Comparison of ENCODE assay signal across 30 cellular contexts in genomic region chr18:9959564-9959963, GRCh38.
"Had no signal": no experiment of that assay in that cellular context is flagged by ENCODE, and none has a peak within 500 bp of the region (broad histone marks: within the 10 kb centered on the region; RNA-seq: fewer than 3 reads in every experiment).

No MANE protein-coding gene starts in this region.

- DNase-seq: activated CD4-positive, alpha-beta memory T cell treated with anti-CD3 and anti-CD28 coated beads for 36 hours; activated CD4-positive, alpha-beta T cell treated with anti-CD3 and anti-CD28 coated beads for 36 hours; activated CD4-positive, alpha-beta T cell treated with anti-CD3 and anti-CD28 coated beads, Interleukin-2, amount 10 ng/mL, durations not matched to agents 24 days and 14 days; activated CD4-positive, CD25-positive, alpha-beta regulatory T cell; activated CD4-positive, CD25-positive, alpha-beta regulatory T cell treated with anti-CD3 and anti-CD28 coated beads, Interleukin-2, amount 50 U/mL, for 72 hours; activated CD8-positive, alpha-beta memory T cell treated with anti-CD3 and anti-CD28 coated beads, Interleukin-2, amount 50 U/mL, for 48 hours; activated effector memory CD4-positive, alpha-beta T cell treated with anti-CD3 and anti-CD28 coated beads, Interleukin-2, amount 50 U/mL, for 16 hours; activated naive CD4-positive, alpha-beta T cell treated with anti-CD3 and anti-CD28 coated beads, Interleukin-2, amount 10 ng/mL, durations not matched to agents 7 days and 5 days; activated T-cell treated with anti-CD3 and anti-CD28 coated beads for 4 hours; activated T-cell treated with anti-CD3 and anti-CD28 coated beads, Interleukin-2, amount 50 U/mL, for 4 hours; amniotic stem cell; anterior cingulate cortex; brain microvascular endothelial cell; dorsolateral prefrontal cortex; effector memory CD4-positive, alpha-beta T cell; endodermal cell; gastrocnemius medialis; glutamatergic neuron; heart left ventricle; T-helper 1 cell; T-helper 2 cell had no signal

- H3K36me3 Mint-ChIP-seq: activated naive CD8-positive, alpha-beta T cell had no signal

- FAIRE-seq: astrocyte, bronchial epithelial cell had no signal

- H3K27me3 ChIP-seq: dorsolateral prefrontal cortex, gastrocnemius medialis, heart left ventricle had no signal

- H3K9me3 Mint-ChIP-seq: activated CD4-positive, alpha-beta memory T cell treated with anti-CD3 and anti-CD28 coated beads for 36 hours; activated CD4-positive, alpha-beta T cell treated with anti-CD3 and anti-CD28 coated beads, Interleukin-2, amount 10 ng/mL, durations not matched to agents 24 days and 14 days; activated naive CD4-positive, alpha-beta T cell treated with anti-CD3 and anti-CD28 coated beads, Interleukin-2, amount 10 ng/mL, durations not matched to agents 7 days and 5 days; activated T-cell treated with anti-CD3 and anti-CD28 coated beads, Interleukin-2, amount 50 U/mL, for 4 hours; activated T-helper 1 cell treated with anti-CD3 and anti-CD28 coated beads, Interleukin-12 subunit alpha, Interleukin-12 subunit beta, Interleukin-2, Interleukin-4 antibody, amounts not matched to agents 30 ng/mL and 10 ng/mL and 1 ng/mL, durations not matched to agents 14 hours and 24 hours and 36 hours; activated T-helper 2 cell treated with anti-CD3 and anti-CD28 coated beads, Interferon-gamma antibody, Interleukin-2, Interleukin-4, amounts not matched to agents 10 μg/mL and 5 μg/mL and 100 μg/mL, durations not matched to agents 14 hours and 24 hours and 36 hours; central memory CD8-positive, alpha-beta T cell; dendritic cell treated with granulocyte-macrophage colony-stimulating factor and Interleukin-4, amounts not matched to agents 40 ng/mL and 50 ng/mL, for 4 days; endodermal cell had no signal

- H3K4me3 Mint-ChIP-seq: activated CD4-positive, alpha-beta memory T cell treated with anti-CD3 and anti-CD28 coated beads for 36 hours; activated CD4-positive, alpha-beta T cell treated with anti-CD3 and anti-CD28 coated beads for 36 hours; activated CD4-positive, alpha-beta T cell treated with anti-CD3 and anti-CD28 coated beads, Interleukin-2, amount 10 ng/mL, durations not matched to agents 24 days and 14 days; activated naive CD4-positive, alpha-beta T cell treated with anti-CD3 and anti-CD28 coated beads, Interleukin-2, amount 10 ng/mL, durations not matched to agents 7 days and 5 days; activated naive CD8-positive, alpha-beta T cell; activated T-cell treated with anti-CD3 and anti-CD28 coated beads, Interleukin-2, amount 50 U/mL, for 4 hours; activated T-helper 1 cell treated with anti-CD3 and anti-CD28 coated beads, Interleukin-12 subunit alpha, Interleukin-12 subunit beta, Interleukin-2, Interleukin-4 antibody, amounts not matched to agents 30 ng/mL and 10 ng/mL and 1 ng/mL, durations not matched to agents 14 hours and 24 hours and 36 hours; central memory CD8-positive, alpha-beta T cell; dendritic cell treated with granulocyte-macrophage colony-stimulating factor and Interleukin-4, amounts not matched to agents 40 ng/mL and 50 ng/mL, for 4 days; endodermal cell had no signal

- H3K27me3 Mint-ChIP-seq: activated CD4-positive, alpha-beta memory T cell treated with anti-CD3 and anti-CD28 coated beads for 36 hours; activated CD4-positive, alpha-beta T cell treated with anti-CD3 and anti-CD28 coated beads for 36 hours; activated naive CD4-positive, alpha-beta T cell treated with anti-CD3 and anti-CD28 coated beads, Interleukin-2, amount 10 ng/mL, durations not matched to agents 7 days and 5 days; activated naive CD8-positive, alpha-beta T cell; central memory CD8-positive, alpha-beta T cell had no signal

- H3K27ac ChIP-seq: brain microvascular endothelial cell, coronary artery, gastrocnemius medialis, heart left ventricle had no signal

- H3K4me1 ChIP-seq: gastrocnemius medialis had no signal

- H3K4me3 ChIP-seq: coronary artery, dorsolateral prefrontal cortex, gastrocnemius medialis, heart left ventricle had no signal

- H3K9me3 ChIP-seq: gastrocnemius medialis, heart left ventricle had no signal

- H3K4me1 Mint-ChIP-seq: activated CD4-positive, alpha-beta T cell treated with anti-CD3 and anti-CD28 coated beads, Interleukin-2, amount 10 ng/mL, durations not matched to agents 24 days and 14 days; activated naive CD4-positive, alpha-beta T cell treated with anti-CD3 and anti-CD28 coated beads, Interleukin-2, amount 10 ng/mL, durations not matched to agents 7 days and 5 days had no signal

- H3K27ac Mint-ChIP-seq: activated CD4-positive, alpha-beta memory T cell treated with anti-CD3 and anti-CD28 coated beads for 36 hours; activated CD4-positive, alpha-beta T cell treated with anti-CD3 and anti-CD28 coated beads for 36 hours; activated CD4-positive, alpha-beta T cell treated with anti-CD3 and anti-CD28 coated beads, Interleukin-2, amount 10 ng/mL, durations not matched to agents 24 days and 14 days; activated naive CD4-positive, alpha-beta T cell treated with anti-CD3 and anti-CD28 coated beads, Interleukin-2, amount 10 ng/mL, durations not matched to agents 7 days and 5 days; activated T-helper 1 cell treated with anti-CD3 and anti-CD28 coated beads, Interleukin-12 subunit alpha, Interleukin-12 subunit beta, Interleukin-2, Interleukin-4 antibody, amounts not matched to agents 30 ng/mL and 10 ng/mL and 1 ng/mL, durations not matched to agents 14 hours and 24 hours and 36 hours; activated T-helper 2 cell treated with anti-CD3 and anti-CD28 coated beads, Interferon-gamma antibody, Interleukin-2, Interleukin-4, amounts not matched to agents 10 μg/mL and 5 μg/mL and 100 μg/mL, durations not matched to agents 14 hours and 24 hours and 36 hours; dendritic cell treated with granulocyte-macrophage colony-stimulating factor and Interleukin-4, amounts not matched to agents 40 ng/mL and 50 ng/mL, for 4 days; endodermal cell had no signal

- ATAC-seq: activated CD4-positive, alpha-beta T cell treated with anti-CD3 and anti-CD28 coated beads for 36 hours; activated T-cell treated with anti-CD3 and anti-CD28 coated beads, Interleukin-2, amount 50 U/mL, for 4 hours; esophagus mucosa; gastrocnemius medialis; heart left ventricle had no signal
